ENCODE assay signal across 21 cellular contexts in the genomic region with DNA sequence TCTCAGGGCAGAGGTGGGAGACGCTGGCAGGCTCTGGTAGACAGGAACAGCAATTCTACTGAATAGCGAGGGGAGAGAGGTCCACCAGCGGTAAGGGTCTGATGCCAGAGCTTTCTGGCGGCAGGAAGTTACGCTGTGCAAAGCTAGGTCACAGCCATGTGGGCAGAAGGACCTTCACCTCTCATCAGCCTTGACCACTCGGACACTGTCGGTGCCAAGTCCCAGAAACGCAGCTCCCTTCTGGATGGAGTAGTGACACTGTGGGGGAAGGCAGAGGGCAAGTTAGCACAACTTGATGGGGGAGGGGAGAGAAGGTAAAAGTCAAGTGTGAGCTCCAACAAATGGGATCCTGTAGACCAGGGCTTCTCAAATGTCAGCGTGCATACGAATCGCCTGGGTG. TPM values are rescaled to one million over a fixed set of nuclear protein-coding genes. Genes with fewer than 3 reads are reported as not detected.
"Had no signal": no experiment of that assay in that cellular context is flagged by ENCODE, and none has a peak within 500 bp of the region (broad histone marks: within the 10 kb centered on the region; RNA-seq: fewer than 3 reads in every experiment).

No MANE protein-coding gene starts in this region.

- H3K27me3 Mint-ChIP-seq: activated CD4-positive, alpha-beta memory T cell treated with anti-CD3 and anti-CD28 coated beads for 36 hours; activated CD4-positive, alpha-beta T cell treated with anti-CD3 and anti-CD28 coated beads, Interleukin-2, amount 10 ng/mL, durations not matched to agents 24 days and 14 days; activated naive CD4-positive, alpha-beta T cell treated with anti-CD3 and anti-CD28 coated beads, Interleukin-2, amount 50 U/mL, for 24 hours; activated naive CD8-positive, alpha-beta T cell treated with anti-CD3 and anti-CD28 coated beads, Interleukin-2, amount 50 U/mL, for 24 hours; dendritic cell treated with granulocyte-macrophage colony-stimulating factor and Interleukin-4, amounts not matched to agents 40 ng/mL and 50 ng/mL, for 4 days; naive B cell had no signal

- H3K27ac Mint-ChIP-seq: activated CD4-positive, alpha-beta memory T cell treated with anti-CD3 and anti-CD28 coated beads for 36 hours; activated CD4-positive, alpha-beta T cell treated with anti-CD3 and anti-CD28 coated beads, Interleukin-2, amount 10 ng/mL, durations not matched to agents 24 days and 14 days; activated naive CD4-positive, alpha-beta T cell treated with anti-CD3 and anti-CD28 coated beads, Interleukin-2, amount 50 U/mL, for 24 hours; activated naive CD8-positive, alpha-beta T cell treated with anti-CD3 and anti-CD28 coated beads, Interleukin-2, amount 50 U/mL, for 24 hours; activated T-helper 2 cell treated with anti-CD3 and anti-CD28 coated beads, Interferon-gamma antibody, Interleukin-2, Interleukin-4, amounts not matched to agents 10 μg/mL and 5 μg/mL and 100 μg/mL, durations not matched to agents 14 hours and 24 hours and 36 hours; dendritic cell treated with granulocyte-macrophage colony-stimulating factor and Interleukin-4, amounts not matched to agents 40 ng/mL and 50 ng/mL, for 4 days had no signal

- H3K9me3 Mint-ChIP-seq: activated CD4-positive, alpha-beta memory T cell treated with anti-CD3 and anti-CD28 coated beads for 36 hours; activated CD4-positive, alpha-beta T cell treated with anti-CD3 and anti-CD28 coated beads, Interleukin-2, amount 10 ng/mL, durations not matched to agents 24 days and 14 days; activated naive CD4-positive, alpha-beta T cell treated with anti-CD3 and anti-CD28 coated beads, Interleukin-2, amount 50 U/mL, for 24 hours; activated naive CD8-positive, alpha-beta T cell treated with anti-CD3 and anti-CD28 coated beads, Interleukin-2, amount 50 U/mL, for 24 hours; activated T-cell treated with anti-CD3 and anti-CD28 coated beads, Interleukin-2, amount 50 U/mL, for 4 hours; activated T-helper 2 cell treated with anti-CD3 and anti-CD28 coated beads, Interferon-gamma antibody, Interleukin-2, Interleukin-4, amounts not matched to agents 10 μg/mL and 5 μg/mL and 100 μg/mL, durations not matched to agents 14 hours and 24 hours and 36 hours; dendritic cell treated with granulocyte-macrophage colony-stimulating factor and Interleukin-4, amounts not matched to agents 40 ng/mL and 50 ng/mL, for 4 days; naive B cell had no signal

- H3K4me3 Mint-ChIP-seq: activated CD4-positive, alpha-beta memory T cell treated with anti-CD3 and anti-CD28 coated beads for 36 hours; activated CD4-positive, alpha-beta T cell treated with anti-CD3 and anti-CD28 coated beads, Interleukin-2, amount 10 ng/mL, durations not matched to agents 24 days and 14 days; activated naive CD4-positive, alpha-beta T cell treated with anti-CD3 and anti-CD28 coated beads, Interleukin-2, amount 50 U/mL, for 24 hours; activated naive CD8-positive, alpha-beta T cell treated with anti-CD3 and anti-CD28 coated beads, Interleukin-2, amount 50 U/mL, for 24 hours; activated T-cell treated with anti-CD3 and anti-CD28 coated beads, Interleukin-2, amount 50 U/mL, for 4 hours; dendritic cell treated with granulocyte-macrophage colony-stimulating factor and Interleukin-4, amounts not matched to agents 40 ng/mL and 50 ng/mL, for 4 days had no signal

- DNase-seq: activated CD4-positive, alpha-beta memory T cell treated with anti-CD3 and anti-CD28 coated beads for 36 hours; activated CD4-positive, alpha-beta T cell treated with anti-CD3 and anti-CD28 coated beads, Interleukin-2, amount 10 ng/mL, durations not matched to agents 24 days and 14 days; activated CD4-positive, CD25-positive, alpha-beta regulatory T cell treated with anti-CD3 and anti-CD28 coated beads, Interleukin-2, amount 50 U/mL, for 72 hours; activated naive CD8-positive, alpha-beta T cell treated with anti-CD3 and anti-CD28 coated beads, Interleukin-2, amount 50 U/mL, for 24 hours; activated T-cell treated with anti-CD3 and anti-CD28 coated beads, Interleukin-2, amount 50 U/mL, for 4 hours; amygdala; caudate nucleus; foreskin keratinocyte; heart right ventricle; kidney glomerular epithelial cell; left ventricle myocardium inferior; naive B cell; stimulated activated CD4-positive, alpha-beta T cell treated with anti-CD3 and anti-CD28 coated beads, Interleukin-2, amount 100 ng/mL, for 48 hours; stimulated activated naive CD8-positive, alpha-beta T cell treated with anti-CD3 and anti-CD28 coated beads, Interleukin-15, Interleukin-2, amounts not matched to agents 100 U/mL and 50 U/mL, for 24 hours; T-helper 9 cell had no signal

- H3K4me1 Mint-ChIP-seq: activated naive CD4-positive, alpha-beta T cell treated with anti-CD3 and anti-CD28 coated beads, Interleukin-2, amount 50 U/mL, for 24 hours had no signal

RNA-seq across cellular contexts. Expression of gene ITGB7, which starts 36.8 kb away (rescaled TPM):
- total RNA-seq: glomerular endothelial cell, lung microvascular endothelial cell, pulmonary artery endothelial cell had no signal
